Comparison of ENCODE assay signal across 10 cellular contexts in genomic region chr11:119361056-119361787, GRCh38. TPM values are rescaled to one million over a fixed set of nuclear protein-coding genes. Genes with fewer than 3 reads are reported as not detected.
DNase-seq lines count a peak whose midpoint lies in the region; ATAC-seq, FAIRE-seq and TF ChIP-seq lines count a peak whose summit lies in the region.
"Had no signal": no experiment of that assay in that cellular context is flagged by ENCODE, and none has a peak within 500 bp of the region (broad histone marks: within the 10 kb centered on the region; RNA-seq: fewer than 3 reads in every experiment).

No MANE protein-coding gene starts in this region.

- CTCF ChIA-PET in naive thymus-derived CD4-positive, alpha-beta T cell (lab: Charles Lee) = interaction anchor here (0.6 to 1.0 kb wide), 2 partner anchors 12 to 32 kb away, joined by 3 to 4 read pairs; no protein-coding TSS in a partner anchor

- H3K4me3 ChIP-seq in astrocyte of the spinal cord (ENCODE audit: low read depth, low read length) (no peak overlapping the region), kidney (ENCODE audit: low read length in 2 of 2) (peak overlapping the region; percentile 81 to 87)
- no peak overlapping the region for H3K4me3 ChIP-seq in naive thymus-derived CD4-positive, alpha-beta T cell (ENCODE audit: low read length)

- H3K27me3 ChIP-seq in naive thymus-derived CD4-positive, alpha-beta T cell (ENCODE audit: control insufficient read depth in 2 of 2, insufficient read depth in 2 of 2, low read length in 2 of 2) = peaks cover 5 to 15% of the 10 kb centered on the region in 2 donors

- TF ChIP-seq CTCF in astrocyte of the spinal cord (IDR thresholded peaks at IDR 0.05; ENCODE audit: low read depth, low read length) (no peak), kidney (IDR thresholded peaks at IDR 0.05; ENCODE audit: borderline replicate concordance, extremely low read depth, insufficient read depth) (no peak)

- peak overlapping the region; percentile 93 to 95 for H3K27ac ChIP-seq in kidney (ENCODE audit: low read depth in 2 of 2, low read length in 2 of 2)
- H3K27ac ChIP-seq in naive thymus-derived CD4-positive, alpha-beta T cell (ENCODE audit: low read depth, low read length) = no peak overlapping the region

- no peak overlapping the region for H3K4me3 Mint-ChIP-seq in naive thymus-derived CD4-positive, alpha-beta T cell
- H3K4me3 Mint-ChIP-seq: stimulated activated naive CD8-positive, alpha-beta T cell treated with anti-CD3 and anti-CD28 coated beads, Interleukin-15, Interleukin-2, amounts not matched to agents 100 ng/mL and 50 ng/mL, for 24 hours had no signal

- H3K4me1 ChIP-seq in kidney (ENCODE audit: control insufficient read depth in 1 of 2, insufficient read depth in 1 of 2, low read depth in 1 of 2, low read length in 2 of 2) = peaks cover 14 to 39% of the 10 kb centered on the region in 2 donors
- no peaks in the 10 kb centered on the region for H3K4me1 ChIP-seq in naive thymus-derived CD4-positive, alpha-beta T cell (ENCODE audit: control insufficient read depth in 2 of 2, insufficient read depth in 2 of 2, low read length in 2 of 2)

- H3K36me3 Mint-ChIP-seq in naive thymus-derived CD4-positive, alpha-beta T cell = peaks cover 0 to under 1% (median 0%) of the 10 kb centered on the region in 5 donors

- H3K4me1 Mint-ChIP-seq in naive thymus-derived CD4-positive, alpha-beta T cell = peaks cover 5 to 28% (median 14%) of the 10 kb centered on the region in 7 donors

- peak; percentile 82 for DNase-seq in activated CD4-positive, alpha-beta T cell treated with anti-CD3 and anti-CD28 coated beads for 48 hours
- no peak for DNase-seq in activated CD4-positive, alpha-beta T cell treated with anti-CD3 and anti-CD28 coated beads, Interleukin-2, amount 50 U/mL, for 4 hours
- DNase-seq in NCI-H2196 (lab: John Stamatoyannopoulos, UW; ENCODE audit: unreplicated experiment) = peak; percentile 83
- peak; percentile 37 for DNase-seq in astrocyte of the spinal cord (ENCODE audit: low read depth, low spot score)
- peak; percentile 88 for DNase-seq in kidney
- DNase-seq in stimulated activated CD4-positive, alpha-beta T cell treated with anti-CD3 and anti-CD28 coated beads, Interleukin-4, amount 100 ng/mL, for 4 hours = peak; percentile 19 to 28
- DNase-seq in DMS153 treated with DMSO at 0.1 percent for 48 hours (lab: John Stamatoyannopoulos, UW; ENCODE audit: unreplicated experiment) = no peak
- DNase-seq in naive thymus-derived CD4-positive, alpha-beta T cell = no peak

- POLR2A ChIA-PET in naive thymus-derived CD4-positive, alpha-beta T cell (lab: Charles Lee) = no interaction called here

- in situ Hi-C loops in astrocyte of the spinal cord (cut with HindIII; ENCODE audit: low sequenced_read_pairs) = no loop called here

- no peak overlapping the region for H3K27ac Mint-ChIP-seq in naive thymus-derived CD4-positive, alpha-beta T cell
- H3K27ac Mint-ChIP-seq: stimulated activated naive CD8-positive, alpha-beta T cell treated with anti-CD3 and anti-CD28 coated beads, Interleukin-15, Interleukin-2, amounts not matched to agents 100 ng/mL and 50 ng/mL, for 24 hours had no signal

- intact Hi-C loops in kidney (cut with DNase I) = no loop called here
- intact Hi-C loops in naive thymus-derived CD4-positive, alpha-beta T cell (cut with micrococcal nuclease) = no loop called here

- H3K27me3 Mint-ChIP-seq in naive thymus-derived CD4-positive, alpha-beta T cell = peaks cover 16 to 59% (median 31%) of the 10 kb centered on the region in 5 donors

- no peak for FAIRE-seq in kidney (lab: Jason Lieb, UNC)

- ATAC-seq in naive thymus-derived CD4-positive, alpha-beta T cell = no peak

- H3K9ac ChIP-seq in kidney (ENCODE audit: low read length in 2 of 2) = peak overlapping the region; percentile 6 to 92

- peaks cover 19 to 33% of the 10 kb centered on the region in 2 donors for H3K36me3 ChIP-seq in kidney (ENCODE audit: control insufficient read depth in 1 of 2, insufficient read depth in 2 of 2, low read length in 2 of 2)
- H3K36me3 ChIP-seq in naive thymus-derived CD4-positive, alpha-beta T cell (ENCODE audit: control insufficient read depth in 2 of 3, insufficient read depth in 3 of 3, low read length in 3 of 3) = no peaks in the 10 kb centered on the region

- H3K9me3 Mint-ChIP-seq in naive thymus-derived CD4-positive, alpha-beta T cell = peaks cover 0 to 1% (median 0%) of the 10 kb centered on the region in 11 donors
- H3K9me3 Mint-ChIP-seq: stimulated activated naive CD8-positive, alpha-beta T cell treated with anti-CD3 and anti-CD28 coated beads, Interleukin-15, Interleukin-2, amounts not matched to agents 100 ng/mL and 50 ng/mL, for 24 hours had no signal

- no peaks in the 10 kb centered on the region for H3K9me3 ChIP-seq in kidney (ENCODE audit: control insufficient read depth in 1 of 2, low read length in 2 of 2)
- H3K9me3 ChIP-seq in naive thymus-derived CD4-positive, alpha-beta T cell (ENCODE audit: control insufficient read depth in 2 of 3, low read length in 3 of 3) = no peaks in the 10 kb centered on the region

RNA-seq across cellular contexts. Expression of gene MFRP, which starts 14.7 kb away (rescaled TPM):
- total RNA-seq in kidney = not detected
- polyA plus RNA-seq in kidney (ENCODE audit: insufficient read depth, low read depth, low replicate concordance) = not detected
- total RNA-seq in naive thymus-derived CD4-positive, alpha-beta T cell = not detected
- polyA plus RNA-seq in naive thymus-derived CD4-positive, alpha-beta T cell = not detected
- total RNA-seq: activated CD8-positive, alpha-beta memory T cell treated with anti-CD3 and anti-CD28 coated beads for 36 hours had no signal

RNA-seq across cellular contexts. Expression of gene USP2, which starts 20.3 kb away (rescaled TPM):
- total RNA-seq in kidney = 30.4 TPM
- 57.6 TPM for polyA plus RNA-seq in kidney (ENCODE audit: insufficient read depth, low read depth, low replicate concordance)
- total RNA-seq in naive thymus-derived CD4-positive, alpha-beta T cell = 1 to 10 TPM in 1 of 5 experiments, under 1 TPM in 4; 0.07 to 1.1 (median 0.43) TPM
- polyA plus RNA-seq in naive thymus-derived CD4-positive, alpha-beta T cell = under 1 TPM; 0.26 to 0.50 TPM

RNA-seq across cellular contexts. Expression of gene C1QTNF5, which starts 20.5 kb away (rescaled TPM):
- 42.8 TPM for total RNA-seq in kidney
- 40.4 TPM for polyA plus RNA-seq in kidney (ENCODE audit: insufficient read depth, low read depth, low replicate concordance)
- total RNA-seq in naive thymus-derived CD4-positive, alpha-beta T cell = not detected
- polyA plus RNA-seq in naive thymus-derived CD4-positive, alpha-beta T cell = not detected
- total RNA-seq: activated CD8-positive, alpha-beta memory T cell treated with anti-CD3 and anti-CD28 coated beads for 36 hours had no signal

RNA-seq across cellular contexts. Expression of gene RNF26, which starts 26.9 kb away (rescaled TPM):
- total RNA-seq in kidney = 23.5 TPM
- polyA plus RNA-seq in kidney (ENCODE audit: insufficient read depth, low read depth, low replicate concordance) = 18.2 TPM
- total RNA-seq in naive thymus-derived CD4-positive, alpha-beta T cell = 10 to 100 TPM; 16.9 to 28.3 (median 18.9) TPM
- 10 to 100 TPM; 50.3 to 59.1 TPM for polyA plus RNA-seq in naive thymus-derived CD4-positive, alpha-beta T cell

RNA-seq across cellular contexts. Expression of gene MCAM, which starts 44.3 kb away (rescaled TPM):
- 137 TPM for total RNA-seq in kidney
- polyA plus RNA-seq in kidney (ENCODE audit: insufficient read depth, low read depth, low replicate concordance) = 42.1 TPM
- total RNA-seq in naive thymus-derived CD4-positive, alpha-beta T cell = 1 to 10 TPM in 2 of 5 experiments, under 1 TPM in 3; 0.08 to 5.1 (median 0.73) TPM
- under 1 TPM in 1 of 2 donors, not detected in 1; 0.26 TPM for polyA plus RNA-seq in naive thymus-derived CD4-positive, alpha-beta T cell

Comparison
In these comparisons a context has a peak if more than half of its experiments do, and no peak if none do; other contexts are left out.
1. DNase-seq: peak in activated CD4-positive, alpha-beta T cell treated with anti-CD3 and anti-CD28 coated beads for 48 hours (single experiment), NCI-H2196 (single experiment), astrocyte of the spinal cord (single experiment), kidney (single experiment) and stimulated activated CD4-positive, alpha-beta T cell treated with anti-CD3 and anti-CD28 coated beads, Interleukin-4, amount 100 ng/mL, for 4 hours (2 of 2); none in activated CD4-positive, alpha-beta T cell treated with anti-CD3 and anti-CD28 coated beads, Interleukin-2, amount 50 U/mL, for 4 hours (0 of 2), DMS153 treated with DMSO at 0.1 percent for 48 hours (single experiment) and naive thymus-derived CD4-positive, alpha-beta T cell (0 of 9).
2. H3K4me3 ChIP-seq: peak in kidney (2 of 2); none in astrocyte of the spinal cord (single experiment) and naive thymus-derived CD4-positive, alpha-beta T cell (single experiment).
3. RNA of gene USP2, which starts 20.3 kb away (total RNA-seq): 30.4 TPM in kidney (single experiment); 0.07 to 1.1 TPM in naive thymus-derived CD4-positive, alpha-beta T cell; every median in the first group is over 10 times any median in the second.
4. RNA of gene C1QTNF5, which starts 20.5 kb away (total RNA-seq): 42.8 TPM in kidney (single experiment); not detected in naive thymus-derived CD4-positive, alpha-beta T cell; every median in the first group is over 10 times any median in the second.